8 cellular contexts compared by ENCODE assay signal in the genomic region with DNA sequence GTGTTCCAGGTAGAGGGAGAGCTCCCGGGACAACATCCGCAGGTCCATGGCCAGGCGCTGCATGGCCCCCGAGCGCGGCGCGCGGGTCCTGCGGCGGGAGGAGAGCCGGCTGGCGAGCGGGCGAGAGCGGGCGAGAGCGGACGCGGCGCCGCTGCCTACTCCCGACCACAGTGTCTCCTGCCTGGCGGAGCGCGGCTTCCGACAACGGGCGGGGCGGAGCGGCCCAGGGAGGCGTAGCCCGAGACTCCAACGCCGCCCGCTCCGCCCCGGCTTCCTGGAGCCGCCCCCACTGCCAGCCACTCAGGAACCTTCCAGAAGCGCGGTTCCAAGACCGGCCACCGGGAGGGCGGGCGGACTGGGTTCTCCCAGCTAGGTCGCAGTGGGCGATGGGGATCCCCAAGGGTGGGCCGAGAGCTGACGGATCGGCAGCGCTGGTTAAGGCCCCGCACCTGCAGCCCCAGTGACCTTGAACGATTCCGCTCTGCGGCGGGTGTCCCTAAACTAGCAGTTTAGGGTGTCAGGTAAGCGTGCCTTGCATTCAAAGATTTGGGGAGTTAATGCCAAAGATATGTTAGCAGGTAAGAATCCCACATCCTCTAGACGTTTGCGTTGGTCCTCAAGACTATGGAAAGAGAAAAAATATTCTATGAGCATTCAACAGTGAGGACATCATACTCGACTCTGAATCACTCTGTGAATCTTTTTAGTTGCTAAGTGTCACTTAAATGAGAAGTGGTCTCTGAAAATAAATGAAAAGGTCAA. TPM values are rescaled to one million over a fixed set of nuclear protein-coding genes. Genes with fewer than 3 reads are reported as not detected.
A peak's percentile ranks its signal among the peaks of the same experiment; 100 is the strongest.
DNase-seq lines count a peak whose midpoint lies in the region; ATAC-seq and TF ChIP-seq lines count a peak whose summit lies in the region.

A gene with protein sequence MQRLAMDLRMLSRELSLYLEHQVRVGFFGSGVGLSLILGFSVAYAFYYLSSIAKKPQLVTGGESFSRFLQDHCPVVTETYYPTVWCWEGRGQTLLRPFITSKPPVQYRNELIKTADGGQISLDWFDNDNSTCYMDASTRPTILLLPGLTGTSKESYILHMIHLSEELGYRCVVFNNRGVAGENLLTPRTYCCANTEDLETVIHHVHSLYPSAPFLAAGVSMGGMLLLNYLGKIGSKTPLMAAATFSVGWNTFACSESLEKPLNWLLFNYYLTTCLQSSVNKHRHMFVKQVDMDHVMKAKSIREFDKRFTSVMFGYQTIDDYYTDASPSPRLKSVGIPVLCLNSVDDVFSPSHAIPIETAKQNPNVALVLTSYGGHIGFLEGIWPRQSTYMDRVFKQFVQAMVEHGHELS (minus strand): TSS at position 172 of the 762 bp plus-strand sequence. CDS start 109 bp downstream, at position 63.

- DNase-seq in GM10248 (ENCODE audit: extremely low spot score), result peak; percentile 92
- DNase-seq in HFFc6, result peak; percentile 84
- DNase-seq in NB4 (ENCODE audit: low read depth), result peak; percentile 94
- DNase-seq in activated naive CD4-positive, alpha-beta T cell treated with anti-CD3 and anti-CD28 coated beads, Interleukin-2, amount 50 U/mL, for 72 hours (ENCODE audit: low spot score in 2 of 2), result peak; percentile 90 to 91
- DNase-seq in head of caudate nucleus, result peak; percentile 78 to 96 (median 92)
- DNase-seq in ovary, result peak; percentile 90 to 94 (median 91)
- DNase-seq in thyroid gland, result peak; percentile 96

- peak within 1 kb of the TSS; percentile 64 to 80 for H3K27ac ChIP-seq in ovary
- peak within 1 kb of the TSS; percentile 90 to 96 (median 94) for H3K27ac ChIP-seq in thyroid gland

- H3K9me3 ChIP-seq in ovary, result no peaks in the 10 kb centered on the region
- no peaks in the 10 kb centered on the region for H3K9me3 ChIP-seq in thyroid gland

- TF ChIP-seq CTCF in GM10248 (IDR thresholded peaks at IDR 0.05; ENCODE audit: control extremely low read depth, extremely low read depth, low read depth, missing control alignments) (peak; percentile 14), HFFc6 (IDR thresholded peaks at IDR 0.05) (peak; percentile 72), NB4 (IDR thresholded peaks at IDR 0.05; ENCODE audit: low read depth, low read length) (no peak), ovary (IDR thresholded peaks at IDR 0.05) (peak; percentile 45 to 80 (median 70)), thyroid gland (IDR thresholded peaks at IDR 0.05) (peak in 5 of 6 experiments; percentile 14 to 85 (median 69))

- H3K27me3 ChIP-seq in ovary (no peaks in the 10 kb centered on the region), thyroid gland (no peaks in the 10 kb centered on the region)

- H3K36me3 Mint-ChIP-seq in HFFc6 (ENCODE audit: low read depth), result no peaks in the 10 kb centered on the region
- H3K36me3 Mint-ChIP-seq in activated naive CD4-positive, alpha-beta T cell treated with anti-CD3 and anti-CD28 coated beads, Interleukin-2, amount 50 U/mL, for 72 hours, result peaks cover 12 to 21% of the 10 kb centered on the region in 2 donors

- peaks cover 2% of the 10 kb centered on the region for H3K4me1 ChIP-seq in ovary (ENCODE audit: insufficient read depth)
- H3K4me1 ChIP-seq in thyroid gland, result peaks cover 0 to 3% of the 10 kb centered on the region in 2 donors

- TF ChIP-seq POLR2A in NB4 (IDR thresholded peaks at IDR 0.05; ENCODE audit: extremely low read depth, insufficient read length) (peak; percentile 83), ovary (IDR thresholded peaks at IDR 0.05) (peak; percentile 75), thyroid gland (IDR thresholded peaks at IDR 0.05) (peak; percentile 88 to 100)

- H3K27me3 Mint-ChIP-seq in HFFc6 (ENCODE audit: insufficient read depth), result peaks cover 3% of the 10 kb centered on the region

- intact Hi-C loops in head of caudate nucleus (cut with DNase I), result loop anchor here (1.0 to 10.0 kb wide), 2 partner anchors 36 to 90 kb away; a partner anchor contains a TSS
- intact Hi-C loops in ovary (cut with DNase I), result no loop called here
- intact Hi-C loops in thyroid gland (cut with DNase I), result loop anchor here (5.0 kb wide), 1 partner anchor 92 kb away; a partner anchor contains a TSS

- POLR2A ChIA-PET in GM10248 (lab: Yijun Ruan, JAX), result interaction anchor here (0.8 to 1.9 kb wide), 3 partner anchors 11 to 104 kb away, joined by 3 to 7 read pairs (median 4); a partner anchor contains a TSS

- CTCF ChIA-PET in GM10248 (lab: Yijun Ruan, JAX), result interaction anchor here (1.3 to 2.6 kb wide), 4 partner anchors 12 to 104 kb away, joined by 4 to 8 read pairs (median 6); a partner anchor contains a TSS

- no peak for TF ChIP-seq EP300 in ovary (IDR thresholded peaks at IDR 0.05)

- peaks cover 26% of the 10 kb centered on the region for H3K4me1 Mint-ChIP-seq in HFFc6 (ENCODE audit: low read depth)

- no peaks in the 10 kb centered on the region for H3K9me3 Mint-ChIP-seq in HFFc6
- H3K9me3 Mint-ChIP-seq in activated naive CD4-positive, alpha-beta T cell treated with anti-CD3 and anti-CD28 coated beads, Interleukin-2, amount 50 U/mL, for 72 hours, result no peaks in the 10 kb centered on the region

- no peaks in the 10 kb centered on the region for H3K36me3 ChIP-seq in ovary
- H3K36me3 ChIP-seq in thyroid gland, result no peaks in the 10 kb centered on the region

- ATAC-seq in SK-N-SH treated with all-trans-retinoic acid at 6 μM for 48 hours, result peak; percentile 99
- ATAC-seq in activated naive CD4-positive, alpha-beta T cell treated with anti-CD3 and anti-CD28 coated beads, Interleukin-2, amount 50 U/mL, for 72 hours, result peak; percentile 93 to 97

- peak within 1 kb of the TSS; percentile 95 for H3K4me3 ChIP-seq in NB4 (ENCODE audit: low read depth, low read length)
- H3K4me3 ChIP-seq in ovary, result peak within 1 kb of the TSS; percentile 51
- H3K4me3 ChIP-seq in thyroid gland (replicated peaks in 1 of 3), result peak within 1 kb of the TSS; percentile 48 to 83 (median 63)

- peak within 1 kb of the TSS; percentile 94 for H3K4me3 Mint-ChIP-seq in HFFc6

- peak within 1 kb of the TSS; percentile 89 for H3K27ac Mint-ChIP-seq in HFFc6
- peak within 1 kb of the TSS; percentile 91 to 93 for H3K27ac Mint-ChIP-seq in activated naive CD4-positive, alpha-beta T cell treated with anti-CD3 and anti-CD28 coated beads, Interleukin-2, amount 50 U/mL, for 72 hours

- 1% methylated on average over 38 to 60 of the region's 60 CpGs for WGBS in ovary, 3 donors
- WGBS in thyroid gland, 2 donors, result 6 to 10% methylated on average over 12 to 14 of the region's 60 CpGs

TF ChIP-seq in SK-N-SH treated with all-trans-retinoic acid at 6 μM for 48 hours, 23 proteins besides CTCF, POLR2A, EP300 and RAD21:
- TF ChIP-seq ZNF8 (CRISPR knock-in tag; IDR thresholded peaks at IDR 0.05), result no peak

RNA-seq across cellular contexts. Expression of the gene that starts here (rescaled TPM):
- total RNA-seq in HFFc6 (2021; fragmentation: NEBNext Ultra II Directional; extraction: Animal tissue kit (Norgen Biotek cat#: 25700)), result 1 to 10 TPM; 2.8 to 7.2 (median 4.7) TPM
- total RNA-seq in activated naive CD4-positive, alpha-beta T cell treated with anti-CD3 and anti-CD28 coated beads, Interleukin-2, amount 50 U/mL, for 72 hours, result 10 to 100 TPM; 19.9 to 39.7 TPM
- total RNA-seq in ovary, result 10 to 100 TPM in 3 of 7 donors, 1 to 10 TPM in 4; 4.8 to 14.3 (median 9.5) TPM
- 10 to 100 TPM; 11.2 to 12.8 TPM for polyA plus RNA-seq in ovary
- 10 to 100 TPM; 17.6 to 28.2 (median 24.5) TPM for total RNA-seq in thyroid gland

Comparison
In these comparisons a context has a peak if more than half of its experiments do, and no peak if none do; other contexts are left out.
1. Peak in every context shown above with its lines: DNase-seq, ATAC-seq, H3K4me3 ChIP-seq and H3K27ac ChIP-seq.
2. intact Hi-C loops: an anchor here in head of caudate nucleus (1.0 to 10.0 kb wide) and thyroid gland (5.0 kb wide); none called in ovary.